23 cellular contexts compared by ENCODE assay signal in genomic region chr4:159384017-159384416, GRCh38.
"Had no signal": no experiment of that assay in that cellular context is flagged by ENCODE, and none has a peak within 500 bp of the region (broad histone marks: within the 10 kb centered on the region; RNA-seq: fewer than 3 reads in every experiment).

No MANE protein-coding gene starts in this region.

- FAIRE-seq: keratinocyte had no signal

- H3K9me3 ChIP-seq: lower lobe of right lung, testis, tibial artery had no signal

- H3K9ac ChIP-seq: parathyroid adenoma had no signal

- ATAC-seq: esophagus mucosa; gastroesophageal sphincter; heart right ventricle; left ventricle myocardium superior; lower lobe of right lung; natural killer cell; sciatic nerve; stimulated activated memory B cell treated with anti-CD40 and anti-IgM and Interleukin-4, amounts not matched to agents 10 μg/mL and 1 μg/mL and 100 μg/mL, for 72 hours; stimulated activated naive CD8-positive, alpha-beta T cell treated with anti-CD3 and anti-CD28 coated beads, Interleukin-15, Interleukin-2, amounts not matched to agents 100 U/mL and 50 U/mL, for 24 hours had no signal

- H3K36me3 ChIP-seq: gastroesophageal sphincter, heart right ventricle, lower lobe of right lung, tibial artery had no signal

- H3K27ac ChIP-seq: dorsolateral prefrontal cortex, epithelial cell of prostate, gastroesophageal sphincter, lower lobe of right lung, parathyroid adenoma, testis, tibial artery had no signal

- DNase-seq: cerebellar nuclear complex; dorsolateral prefrontal cortex; effector CD4-positive, alpha-beta T cell; foreskin fibroblast; glutamatergic neuron; heart right ventricle; hippocampal formation; left ventricle myocardium superior; lower lobe of right lung; natural killer cell; stimulated activated CD4-positive, alpha-beta T cell treated with anti-CD3 and anti-CD28 coated beads, Interleukin-2, amount 100 ng/mL, for 24 hours; stimulated activated CD4-positive, alpha-beta T cell treated with anti-CD3 and anti-CD28 coated beads, Interleukin-4, amount 100 ng/mL, for 4 hours; stimulated activated naive CD8-positive, alpha-beta T cell treated with anti-CD3 and anti-CD28 coated beads, Interleukin-15, Interleukin-2, amounts not matched to agents 100 U/mL and 50 U/mL, for 24 hours; substantia nigra; testis; tibial artery had no signal

- H3K4me3 ChIP-seq: dorsolateral prefrontal cortex, gastroesophageal sphincter, heart right ventricle, lower lobe of right lung, testis, tibial artery had no signal

- H3K27me3 ChIP-seq: dorsolateral prefrontal cortex, gastroesophageal sphincter, heart right ventricle, testis, tibial artery had no signal

- H3K4me1 ChIP-seq: gastroesophageal sphincter, lower lobe of right lung, parathyroid adenoma, testis had no signal
